In genomic region chr15:40873625-40874561, GRCh38 we compare ENCODE assay signal across 1 cellular context.
TF ChIP-seq lines count a peak whose summit lies in the region.

Gene RHOV, minus strand, starts transcription at chr15:40874234. Its CDS starts 95 bp downstream, at chr15:40874139.

TF ChIP-seq in K562, 482 proteins besides CTCF, POLR2A, EP300 and RAD21 (continued from another document and continues in another):
- TF ChIP-seq RNF219 (CRISPR knock-in tag; IDR thresholded peaks at IDR 0.05) = no peak
- peak; percentile 38 for TF ChIP-seq CTCFL (IDR thresholded peaks at IDR 0.05; ENCODE audit: borderline replicate concordance, insufficient read depth, low read depth, low read length, poor library complexity, severe bottlenecking)
- no peak for TF ChIP-seq CHD1 (IDR thresholded peaks at IDR 0.05; ENCODE audit: low read length)
- TF ChIP-seq ATF3 (IDR thresholded peaks at IDR 0.05) = no peak
- TF ChIP-seq ATF3 (CRISPR knock-in tag; conservative IDR thresholded peaks at IDR 0.05) = no peak
- no peak for TF ChIP-seq ZNF280B (CRISPR knock-in tag; IDR thresholded peaks at IDR 0.05)
- TF ChIP-seq TBP (optimal IDR thresholded peaks at IDR 0.05; ENCODE audit: low read depth, low read length) = peak; percentile 80
- no peak for TF ChIP-seq ZBTB11 (CRISPR knock-in tag; IDR thresholded peaks at IDR 0.05)
- no peak for TF ChIP-seq NR4A1 (CRISPR knock-in tag; IDR thresholded peaks at IDR 0.05)
- TF ChIP-seq NR4A1 (tag; IDR thresholded peaks at IDR 0.05) = no peak
- TF ChIP-seq BACH1 (tag; IDR thresholded peaks at IDR 0.05) = no peak
- no peak for TF ChIP-seq ZFPM2 (CRISPR knock-in tag; IDR thresholded peaks at IDR 0.05)
- no peak for TF ChIP-seq PTTG1 (tag; IDR thresholded peaks at IDR 0.05; ENCODE audit: low read depth)
- TF ChIP-seq PTRF (tag; IDR thresholded peaks at IDR 0.05) = no peak
- TF ChIP-seq SUPT5H (IDR thresholded peaks at IDR 0.05) = no peak
- no peak for TF ChIP-seq FIP1L1 (IDR thresholded peaks at IDR 0.05; ENCODE audit: low read depth, low read length, poor library complexity, severe bottlenecking)
- no peak for TF ChIP-seq ZNF121 (CRISPR knock-in tag; conservative IDR thresholded peaks at IDR 0.05)
- TF ChIP-seq ZMIZ1 (IDR thresholded peaks at IDR 0.05; ENCODE audit: low read depth in 2 of 2, low read length in 2 of 2) = no peak
- TF ChIP-seq CEBPG (CRISPR knock-in tag; IDR thresholded peaks at IDR 0.05) = no peak
- no peak for TF ChIP-seq CEBPG (tag; conservative IDR thresholded peaks at IDR 0.05 in 1 of 2, IDR thresholded peaks at IDR 0.05 in 1 of 2)
- TF ChIP-seq FOXA3 (CRISPR knock-in tag; conservative IDR thresholded peaks at IDR 0.05 in 1 of 2, IDR thresholded peaks at IDR 0.05 in 1 of 2) = no peak
- TF ChIP-seq POLR2H (tag; IDR thresholded peaks at IDR 0.05; ENCODE audit: low read depth) = no peak
- no peak for TF ChIP-seq NFYB (IDR thresholded peaks at IDR 0.05; ENCODE audit: extremely low read depth, insufficient read length)
- TF ChIP-seq ZBTB33 (CRISPR knock-in tag; IDR thresholded peaks at IDR 0.05) = no peak
- no peak for TF ChIP-seq ZHX1 (conservative IDR thresholded peaks at IDR 0.05; ENCODE audit: low read length)
- TF ChIP-seq ZBTB9 (CRISPR knock-in tag; IDR thresholded peaks at IDR 0.05) = no peak
- no peak for TF ChIP-seq BHLHE40 (IDR thresholded peaks at IDR 0.05; ENCODE audit: low read length)
- no peak for TF ChIP-seq ZNF134 (CRISPR knock-in tag; conservative IDR thresholded peaks at IDR 0.05)
- peak; percentile 80 for TF ChIP-seq ZFX (CRISPR knock-in tag; IDR thresholded peaks at IDR 0.05)
- TF ChIP-seq FOXO4 (CRISPR knock-in tag; IDR thresholded peaks at IDR 0.05) = no peak
